In the genomic region with DNA sequence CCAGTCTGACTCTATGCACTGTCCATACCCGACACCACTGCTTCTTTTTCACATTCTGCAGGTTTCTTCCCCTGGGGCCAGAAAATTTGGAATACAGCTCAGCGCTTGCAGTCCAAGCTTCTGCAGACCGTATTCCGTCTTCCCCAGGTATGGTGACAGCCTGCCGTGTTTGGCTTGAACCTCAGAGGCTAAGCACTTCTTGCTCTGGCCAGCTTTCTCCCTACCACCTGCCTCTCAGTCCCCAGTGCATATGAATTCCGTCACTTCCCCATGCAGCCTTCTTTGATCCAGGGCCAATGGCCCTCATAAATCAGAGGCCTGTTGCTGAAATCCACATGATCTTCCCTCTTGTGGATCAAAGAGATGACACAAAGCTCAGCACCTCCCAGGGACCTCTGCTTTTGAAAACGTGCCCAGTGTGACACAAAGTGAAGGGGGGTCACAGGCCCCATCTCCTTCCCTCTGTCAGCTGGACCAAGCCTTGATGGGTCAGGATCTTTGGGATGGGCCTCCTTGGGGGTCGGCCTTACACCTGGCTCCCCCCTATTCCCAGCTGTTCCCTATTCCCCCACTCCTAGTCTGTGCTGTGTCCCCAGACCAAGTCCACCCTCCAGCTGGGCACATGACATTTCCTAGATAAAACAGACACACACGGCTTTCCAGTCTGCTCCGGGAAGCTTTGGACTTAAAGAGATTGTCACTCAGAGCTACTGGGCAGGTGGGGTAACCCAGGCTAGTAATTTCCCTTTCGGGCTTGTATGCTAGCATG, we compare ENCODE assay signal across 22 cellular contexts.
A peak's percentile ranks its signal among the peaks of the same experiment; 100 is the strongest.
DNase-seq lines count a peak whose midpoint lies in the region; ATAC-seq, FAIRE-seq and TF ChIP-seq lines count a peak whose summit lies in the region.
"Had no signal": no experiment of that assay in that cellular context is flagged by ENCODE, and none has a peak within 500 bp of the region (broad histone marks: within the 10 kb centered on the region; RNA-seq: fewer than 3 reads in every experiment).

No MANE protein-coding gene starts in this region.

- DNase-seq in DMS53 (lab: John Stamatoyannopoulos, UW) (peak; percentile 26), DMS53 treated with DMSO at 0.1 percent for 48 hours (lab: John Stamatoyannopoulos, UW; ENCODE audit: unreplicated experiment) (no peak), NCI-H510A treated with DMSO at 0.1 percent for 48 hours (lab: John Stamatoyannopoulos, UW) (peak; percentile 34), cerebellum (ENCODE audit: low spot score) (peak; percentile 37), thyroid gland (peak; percentile 4 to 6), Peyer's patch (no peak), pancreas (no peak)
- no peak for DNase-seq in stimulated activated naive CD4-positive, alpha-beta T cell (lab: John Stamatoyannopoulos, UW)
- DNase-seq: AML-193, GF-D8, Kasumi-1, MG63, NCI-H1048, NCI-H146, NCI-H2081 treated with DMSO at 0.1 percent for 48 hours, NCI-H748 treated with DMSO at 0.1 percent for 48 hours, RPMI8226, SIG-M5 had no signal

- H3K27ac ChIP-seq in thyroid gland, result no peak overlapping the region
- no peak overlapping the region for H3K27ac ChIP-seq in Peyer's patch
- no peak overlapping the region for H3K27ac ChIP-seq in pancreas
- H3K27ac ChIP-seq: 22Rv1, C4-2B had no signal

- H3K4me3 ChIP-seq in thyroid gland (replicated peaks in 1 of 3) (no peak overlapping the region), Peyer's patch (no peak overlapping the region), pancreas (no peak overlapping the region)
- H3K4me3 ChIP-seq: GM23338, MG63 had no signal

- intact Hi-C loops in thyroid gland (cut with DNase I) (no loop called here), pancreas (cut with DNase I) (no loop called here)

- no peak for ATAC-seq in pancreas
- ATAC-seq: GM23338, HCT116 had no signal

- peaks cover 13 to 18% of the 10 kb centered on the region in 2 donors for H3K4me1 ChIP-seq in thyroid gland
- no peaks in the 10 kb centered on the region for H3K4me1 ChIP-seq in Peyer's patch
- H3K4me1 ChIP-seq in pancreas, result no peaks in the 10 kb centered on the region

- H3K9me3 ChIP-seq in thyroid gland (no peaks in the 10 kb centered on the region), Peyer's patch (no peaks in the 10 kb centered on the region), pancreas (no peaks in the 10 kb centered on the region)
- H3K9me3 ChIP-seq: MG63 had no signal

- no peak for TF ChIP-seq POLR2A in thyroid gland (IDR thresholded peaks at IDR 0.05)
- TF ChIP-seq POLR2A in Peyer's patch (IDR thresholded peaks at IDR 0.05), result no peak

- H3K27me3 ChIP-seq in thyroid gland, result no peaks in the 10 kb centered on the region
- no peaks in the 10 kb centered on the region for H3K27me3 ChIP-seq in Peyer's patch
- H3K27me3 ChIP-seq in pancreas, result no peaks in the 10 kb centered on the region
- H3K27me3 ChIP-seq: MG63 had no signal

- no peak for TF ChIP-seq CTCF in thyroid gland (IDR thresholded peaks at IDR 0.05)
- no peak for TF ChIP-seq CTCF in Peyer's patch (IDR thresholded peaks at IDR 0.05)
- no peak for TF ChIP-seq CTCF in pancreas (IDR thresholded peaks at IDR 0.05)

- no peaks in the 10 kb centered on the region for H3K36me3 ChIP-seq in thyroid gland
- H3K36me3 ChIP-seq in Peyer's patch, result no peaks in the 10 kb centered on the region
- H3K36me3 ChIP-seq in pancreas, result no peaks in the 10 kb centered on the region
- H3K36me3 ChIP-seq: MG63 had no signal

- FAIRE-seq in pancreas (lab: Jason Lieb, UNC), result no peak

- WGBS in thyroid gland, 2 donors, result 46 to 52% methylated on average over 11 of the region's 11 CpGs
- WGBS in pancreas, 2 donors, result 73 to 75% methylated on average over 11 of the region's 11 CpGs

Comparison
In these comparisons a context has a peak if more than half of its experiments do, and no peak if none do; other contexts are left out.
1. DNase-seq: peak in DMS53 (single experiment), NCI-H510A treated with DMSO at 0.1 percent for 48 hours (single experiment), cerebellum (single experiment) and thyroid gland (2 of 2); none in DMS53 treated with DMSO at 0.1 percent for 48 hours (single experiment), Peyer's patch (0 of 3), stimulated activated naive CD4-positive, alpha-beta T cell (0 of 6) and pancreas (0 of 6).